In the genomic region with DNA sequence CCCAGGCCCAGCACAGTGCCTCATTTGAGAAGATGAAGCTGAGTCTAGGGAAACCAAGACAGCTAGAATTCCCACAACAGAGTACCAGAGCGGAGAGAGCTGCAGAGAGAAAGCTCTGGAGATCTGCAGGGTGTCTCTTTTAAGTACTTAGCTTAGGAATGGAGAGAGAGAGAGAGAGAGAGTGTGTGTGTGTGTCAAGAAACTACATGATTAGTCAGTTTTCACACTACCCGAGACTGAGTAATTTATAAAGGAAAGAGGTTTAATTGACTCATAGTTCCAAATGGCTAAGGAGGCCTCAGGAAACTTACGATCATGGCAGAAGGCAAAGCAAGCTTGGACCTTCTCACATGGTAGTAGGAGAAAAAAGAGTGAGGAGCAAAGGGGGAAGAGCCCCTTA, we compare ENCODE assay signal across 19 cellular contexts.
DNase-seq lines count a peak whose midpoint lies in the region; ATAC-seq, FAIRE-seq and TF ChIP-seq lines count a peak whose summit lies in the region.
"Had no signal": no experiment of that assay in that cellular context is flagged by ENCODE, and none has a peak within 500 bp of the region (broad histone marks: within the 10 kb centered on the region; RNA-seq: fewer than 3 reads in every experiment).

No MANE protein-coding gene starts in this region.

- H3K27ac Mint-ChIP-seq in stimulated activated effector memory CD8-positive, alpha-beta T cell treated with anti-CD3 and anti-CD28 coated beads, Interleukin-12 subunit alpha, Interleukin-12 subunit beta, amount 100 ng/mL, for 72 hours = no peak overlapping the region
- H3K27ac Mint-ChIP-seq: CD8-positive, alpha-beta T cell had no signal

- no peak overlapping the region for H3K27ac ChIP-seq in psoas muscle
- H3K27ac ChIP-seq: BLaER1 treated with 17β-estradiol and CSF1 and Interleukin-3, amounts not matched to agents 10 nM and 100 nM had no signal

- TF ChIP-seq CTCF in bronchial epithelial cell (IDR thresholded peaks at IDR 0.05; ENCODE audit: insufficient read depth, low read length, severe bottlenecking) (no peak), psoas muscle (IDR thresholded peaks at IDR 0.05) (no peak)

- no peak for FAIRE-seq in bronchial epithelial cell (lab: Jason Lieb, UNC)
- FAIRE-seq: GM12891, HepG2, RCC 7860 had no signal

- WGBS in psoas muscle, 3 donors = 96 to 98% (median 96%) methylated on average over 3 of the region's 3 CpGs

- peaks cover 4% of the 10 kb centered on the region for H3K9me3 Mint-ChIP-seq in activated T-cell treated with anti-CD3 and anti-CD28 coated beads, Interleukin-2, amount 50 U/mL, for 4 hours
- H3K9me3 Mint-ChIP-seq in stimulated activated effector memory CD8-positive, alpha-beta T cell treated with anti-CD3 and anti-CD28 coated beads, Interleukin-12 subunit alpha, Interleukin-12 subunit beta, amount 100 ng/mL, for 72 hours = peaks cover 5% of the 10 kb centered on the region
- H3K9me3 Mint-ChIP-seq: CD8-positive, alpha-beta T cell had no signal

- H3K9me3 ChIP-seq in psoas muscle = no peaks in the 10 kb centered on the region

- no peaks in the 10 kb centered on the region for H3K4me1 Mint-ChIP-seq in activated T-cell treated with anti-CD3 and anti-CD28 coated beads, Interleukin-2, amount 50 U/mL, for 4 hours (ENCODE audit: low read depth)
- no peaks in the 10 kb centered on the region for H3K4me1 Mint-ChIP-seq in stimulated activated effector memory CD8-positive, alpha-beta T cell treated with anti-CD3 and anti-CD28 coated beads, Interleukin-12 subunit alpha, Interleukin-12 subunit beta, amount 100 ng/mL, for 72 hours

- DNase-seq in activated T-cell treated with anti-CD3 and anti-CD28 coated beads, Interleukin-2, amount 50 U/mL, for 4 hours = no peak
- DNase-seq in activated T-cell treated with anti-CD3 and anti-CD28 coated beads, Interleukin-2, amount 50 U/mL, for 1 hour = no peak
- DNase-seq in RKO (ENCODE audit: low spot score) = peak; percentile 78
- peak; percentile 55 for DNase-seq in bronchial epithelial cell (ENCODE audit: low read depth)
- no peak for DNase-seq in stimulated activated effector memory CD8-positive, alpha-beta T cell treated with anti-CD3 and anti-CD28 coated beads, Interleukin-12 subunit alpha, Interleukin-12 subunit beta, amount 100 ng/mL, for 72 hours (ENCODE audit: low spot score in 2 of 2)
- DNase-seq in psoas muscle = no peak
- DNase-seq in posterior vena cava (ENCODE audit: low spot score) = no peak
- DNase-seq: Calu3; CD8-positive, alpha-beta T cell; KBM-7; NCI-H1105; NCI-H2081; NCI-H446 treated with DMSO at 0.1 percent for 48 hours; NCI-H69; Right ventricle myocardium superior had no signal

- no peaks in the 10 kb centered on the region for H3K4me1 ChIP-seq in psoas muscle

- no peaks in the 10 kb centered on the region for H3K27me3 Mint-ChIP-seq in activated T-cell treated with anti-CD3 and anti-CD28 coated beads, Interleukin-2, amount 50 U/mL, for 4 hours (ENCODE audit: low read depth)

- H3K4me3 ChIP-seq in bronchial epithelial cell (ENCODE audit: low read depth, low read length) = no peak overlapping the region
- H3K4me3 ChIP-seq in psoas muscle = no peak overlapping the region
- H3K4me3 ChIP-seq: BLaER1 treated with 17β-estradiol and CSF1 and Interleukin-3, amounts not matched to agents 10 nM and 100 nM had no signal

- peak; percentile 75 to 82 for ATAC-seq in activated T-cell treated with anti-CD3 and anti-CD28 coated beads, Interleukin-2, amount 50 U/mL, for 4 hours
- ATAC-seq in stimulated activated effector memory CD8-positive, alpha-beta T cell treated with anti-CD3 and anti-CD28 coated beads, Interleukin-12 subunit alpha, Interleukin-12 subunit beta, amount 100 ng/mL, for 72 hours = peak; percentile 98
- no peak for ATAC-seq in psoas muscle
- ATAC-seq: CD8-positive, alpha-beta T cell; HepG2 had no signal

- H3K36me3 ChIP-seq in bronchial epithelial cell (ENCODE audit: control insufficient read depth, insufficient read depth, low read length) (peaks cover 2% of the 10 kb centered on the region), psoas muscle (ENCODE audit: insufficient read depth in 1 of 2, low read depth in 1 of 2) (peaks cover 0 to 47% of the 10 kb centered on the region in 2 donors)

- H3K4me3 Mint-ChIP-seq in activated T-cell treated with anti-CD3 and anti-CD28 coated beads, Interleukin-2, amount 50 U/mL, for 4 hours = no peak overlapping the region
- no peak overlapping the region for H3K4me3 Mint-ChIP-seq in stimulated activated effector memory CD8-positive, alpha-beta T cell treated with anti-CD3 and anti-CD28 coated beads, Interleukin-12 subunit alpha, Interleukin-12 subunit beta, amount 100 ng/mL, for 72 hours
- H3K4me3 Mint-ChIP-seq: CD8-positive, alpha-beta T cell had no signal

- intact Hi-C loops in psoas muscle (cut with DNase I) (no loop called here), posterior vena cava (cut with DNase I) (no loop called here)

- peaks cover 48% of the 10 kb centered on the region for H3K36me3 Mint-ChIP-seq in activated T-cell treated with anti-CD3 and anti-CD28 coated beads, Interleukin-2, amount 50 U/mL, for 4 hours (ENCODE audit: insufficient read depth)
- H3K36me3 Mint-ChIP-seq in stimulated activated effector memory CD8-positive, alpha-beta T cell treated with anti-CD3 and anti-CD28 coated beads, Interleukin-12 subunit alpha, Interleukin-12 subunit beta, amount 100 ng/mL, for 72 hours = peaks cover 5% of the 10 kb centered on the region

- H3K27me3 ChIP-seq in bronchial epithelial cell (ENCODE audit: control insufficient read depth, insufficient read depth, low read length) = no peaks in the 10 kb centered on the region
- no peaks in the 10 kb centered on the region for H3K27me3 ChIP-seq in psoas muscle (ENCODE audit: insufficient read depth in 3 of 3, low read length in 2 of 3)
- H3K27me3 ChIP-seq: BLaER1 treated with 17β-estradiol and CSF1 and Interleukin-3, amounts not matched to agents 10 nM and 100 nM had no signal

Comparison
In these comparisons a context has a peak if more than half of its experiments do, and no peak if none do; other contexts are left out.
1. ATAC-seq: peak in activated T-cell treated with anti-CD3 and anti-CD28 coated beads, Interleukin-2, amount 50 U/mL, for 4 hours (2 of 2) and stimulated activated effector memory CD8-positive, alpha-beta T cell treated with anti-CD3 and anti-CD28 coated beads, Interleukin-12 subunit alpha, Interleukin-12 subunit beta, amount 100 ng/mL, for 72 hours (single experiment); none in psoas muscle (0 of 4).
2. DNase-seq: peak in RKO (single experiment) and bronchial epithelial cell (single experiment); none in activated T-cell treated with anti-CD3 and anti-CD28 coated beads, Interleukin-2, amount 50 U/mL, for 4 hours (single experiment), activated T-cell treated with anti-CD3 and anti-CD28 coated beads, Interleukin-2, amount 50 U/mL, for 1 hour (single experiment), stimulated activated effector memory CD8-positive, alpha-beta T cell treated with anti-CD3 and anti-CD28 coated beads, Interleukin-12 subunit alpha, Interleukin-12 subunit beta, amount 100 ng/mL, for 72 hours (0 of 2), psoas muscle (0 of 2) and posterior vena cava (single experiment).